8 cellular contexts compared by ENCODE assay signal in genomic region chr17:42153919-42154491, GRCh38. TPM values are rescaled to one million over a fixed set of nuclear protein-coding genes. Genes with fewer than 3 reads are reported as not detected.
DNase-seq lines count a peak whose midpoint lies in the region; ATAC-seq and TF ChIP-seq lines count a peak whose summit lies in the region.

No MANE protein-coding gene starts in this region.

- TF ChIP-seq EP300 in neural cell (conservative IDR thresholded peaks at IDR 0.05; ENCODE audit: poor library complexity, severe bottlenecking), result no peak

- no peaks in the 10 kb centered on the region for H3K9me3 Mint-ChIP-seq in GM23338
- H3K9me3 Mint-ChIP-seq in endodermal cell, result no peaks in the 10 kb centered on the region

- H3K27ac ChIP-seq in GM23338 (ENCODE audit: low read depth) (0 out of 2 replicates have a peak overlapping the region, but pooled peaks have one; percentile 45), Peyer's patch (peak overlapping the region; percentile 85 to 88 (median 86)), endodermal cell (ENCODE audit: low read depth, low read length) (no peak overlapping the region), neural cell (ENCODE audit: low read length) (peak overlapping the region; percentile 40)

- TF ChIP-seq POLR2A in Peyer's patch (IDR thresholded peaks at IDR 0.05), result no peak

- H3K4me3 ChIP-seq in GM23338, result peak overlapping the region; percentile 96
- H3K4me3 ChIP-seq in Peyer's patch, result peak overlapping the region; percentile 90 to 98 (median 92)
- peak overlapping the region; percentile 99 for H3K4me3 ChIP-seq in endodermal cell (ENCODE audit: low read length)
- peak overlapping the region; percentile 92 for H3K4me3 ChIP-seq in neural cell (ENCODE audit: low read length)

- no peak for TF ChIP-seq CTCF in GM23338 (conservative IDR thresholded peaks at IDR 0.05; ENCODE audit: low read depth in 2 of 2)
- peak in 1 of 6 experiments; percentile 2 for TF ChIP-seq CTCF in Peyer's patch (IDR thresholded peaks at IDR 0.05)
- no peak for TF ChIP-seq CTCF in endodermal cell (conservative IDR thresholded peaks at IDR 0.05)
- TF ChIP-seq CTCF in neural cell (IDR thresholded peaks at IDR 0.05; ENCODE audit: poor library complexity, severe bottlenecking), result no peak

- peaks cover 53% of the 10 kb centered on the region for H3K79me2 ChIP-seq in GM23338 (replicated peaks; ENCODE audit: insufficient read depth)
- H3K79me2 ChIP-seq in neural cell (replicated peaks; ENCODE audit: insufficient read depth, low read length), result peaks cover 32% of the 10 kb centered on the region

- H3K9me3 ChIP-seq in Peyer's patch (no peaks in the 10 kb centered on the region), endodermal cell (ENCODE audit: control insufficient read depth, low read length) (no peaks in the 10 kb centered on the region), neural cell (ENCODE audit: low read length) (no peaks in the 10 kb centered on the region)

- H3K4me1 Mint-ChIP-seq in GM23338, result peaks cover 26% of the 10 kb centered on the region
- H3K4me1 Mint-ChIP-seq in endodermal cell, result peaks cover 20% of the 10 kb centered on the region

- DNase-seq in GM23338 (ENCODE audit: low spot score) (peak; percentile 41), Peyer's patch (no peak), endodermal cell (no peak), C1 segment of cervical spinal cord (lab: John Stamatoyannopoulos, UW) (no peak), midbrain (lab: John Stamatoyannopoulos, UW) (no peak), iPS-NIHi11 (ENCODE audit: low spot score) (no peak)

- H3K36me3 Mint-ChIP-seq in GM23338 (ENCODE audit: low read depth) (peaks cover 2% of the 10 kb centered on the region; the same call in 1 of the 3 replicates), endodermal cell (ENCODE audit: low read depth) (peaks cover 4% of the 10 kb centered on the region)

- TF ChIP-seq RAD21 in neural cell (conservative IDR thresholded peaks at IDR 0.05), result no peak

- H3K9ac ChIP-seq in endodermal cell (ENCODE audit: extremely low read depth, low read length, poor library complexity, severe bottlenecking) (peak overlapping the region; percentile 89), neural cell (ENCODE audit: low read length) (peak overlapping the region; percentile 89)

- H3K4me2 ChIP-seq in GM23338 (peak overlapping the region; percentile 97), neural cell (ENCODE audit: low read length) (peak overlapping the region; percentile 98)

- H3K27me3 Mint-ChIP-seq in GM23338 (ENCODE audit: insufficient read depth, low read depth, poor library complexity) (peaks cover 16% of the 10 kb centered on the region), endodermal cell (ENCODE audit: insufficient read depth) (no peaks in the 10 kb centered on the region)

- H3K4me3 Mint-ChIP-seq in GM23338, result peak overlapping the region; percentile 89
- peak overlapping the region; percentile 81 for H3K4me3 Mint-ChIP-seq in endodermal cell

- 0 out of 2 replicates have a peak overlapping the region, but pooled peaks have one; percentile 86 for H2AFZ ChIP-seq in GM23338
- H2AFZ ChIP-seq in neural cell (ENCODE audit: low read depth, low read length), result no peak overlapping the region

- H3K9me2 ChIP-seq in GM23338 (ENCODE audit: insufficient read depth) (no peaks in the 10 kb centered on the region), neural cell (ENCODE audit: insufficient read depth, low read length) (no peaks in the 10 kb centered on the region)

- peaks cover 27% of the 10 kb centered on the region for H4K20me1 ChIP-seq in GM23338 (replicated peaks; ENCODE audit: insufficient read depth)
- no peaks in the 10 kb centered on the region for H4K20me1 ChIP-seq in neural cell (ENCODE audit: insufficient read depth)

- WGBS in endodermal cell (ENCODE audit: insufficient coverage in 1 of 2, insufficient read length in 1 of 2), 2 experiments, result 10 to 34% methylated on average over 2 to 4 of the region's 10 CpGs

- peaks cover 12% of the 10 kb centered on the region; the same call in 1 of the 2 replicates for H3F3A ChIP-seq in GM23338 (replicated peaks; ENCODE audit: low read depth)
- H3F3A ChIP-seq in neural cell (ENCODE audit: insufficient read depth, low read length, poor library complexity, severe bottlenecking), result no peaks in the 10 kb centered on the region

- ATAC-seq in GM23338, result no peak
- no peak for ATAC-seq in GM18909 (IDR thresholded peaks at IDR 0.05; ENCODE audit: poor library complexity, unreplicated experiment)

- H3K27ac Mint-ChIP-seq in GM23338 (peak overlapping the region; percentile 35), endodermal cell (peak overlapping the region; percentile 81)

- H3K4me1 ChIP-seq in GM23338 (ENCODE audit: insufficient read depth), result peaks cover 17% of the 10 kb centered on the region
- H3K4me1 ChIP-seq in Peyer's patch, result peaks cover 3 to 19% (median 14%) of the 10 kb centered on the region in 4 donors
- H3K4me1 ChIP-seq in endodermal cell (ENCODE audit: control insufficient read depth, insufficient read depth, low read length), result peaks cover 7% of the 10 kb centered on the region

- no peaks in the 10 kb centered on the region for H3K27me3 ChIP-seq in GM23338 (ENCODE audit: insufficient read depth)
- no peaks in the 10 kb centered on the region for H3K27me3 ChIP-seq in Peyer's patch
- H3K27me3 ChIP-seq in endodermal cell (ENCODE audit: control insufficient read depth, insufficient read depth, low read length, poor library complexity, severe bottlenecking), result no peaks in the 10 kb centered on the region
- H3K27me3 ChIP-seq in neural cell (ENCODE audit: insufficient read depth, low read depth, low read length), result no peaks in the 10 kb centered on the region

- no peaks in the 10 kb centered on the region for H3K36me3 ChIP-seq in GM23338 (ENCODE audit: insufficient read depth)
- peaks cover 0 to 16% (median 0%) of the 10 kb centered on the region in 3 donors for H3K36me3 ChIP-seq in Peyer's patch
- H3K36me3 ChIP-seq in endodermal cell (ENCODE audit: control insufficient read depth, insufficient read depth, low read length), result peaks cover 8% of the 10 kb centered on the region
- H3K36me3 ChIP-seq in neural cell (ENCODE audit: insufficient read depth, low read length), result no peaks in the 10 kb centered on the region

TF ChIP-seq in GM23338, 12 proteins besides CTCF, POLR2A, EP300 and RAD21 (continues in another document):
- no peak for TF ChIP-seq POLR2AphosphoS5 (IDR thresholded peaks at IDR 0.05; ENCODE audit: low read depth)
- no peak for TF ChIP-seq NANOG (IDR thresholded peaks at IDR 0.05; ENCODE audit: borderline replicate concordance)

TF ChIP-seq in neural cell, 6 proteins besides CTCF, POLR2A, EP300 and RAD21 (continues in another document):
- TF ChIP-seq POLR2AphosphoS5 (IDR thresholded peaks at IDR 0.05) (no peak), SMC3 (conservative IDR thresholded peaks at IDR 0.05; ENCODE audit: poor library complexity) (no peak), TAF1 (IDR thresholded peaks at IDR 0.05; ENCODE audit: low read depth) (no peak), MXI1 (conservative IDR thresholded peaks at IDR 0.05; ENCODE audit: poor library complexity, severe bottlenecking) (no peak), EZH2 (IDR thresholded peaks at IDR 0.05; ENCODE audit: borderline replicate concordance, insufficient read depth, low read length, poor library complexity, severe bottlenecking) (no peak)

RNA-seq across cellular contexts. Expression of gene RAB5C, which starts 0.8 kb away (rescaled TPM):
- 53.2 and 64.2 TPM in 2 replicates for total RNA-seq in GM23338 (2014; rRNA removed; shearing (Covaris generic))
- polyA plus RNA-seq in GM23338 (2016; fragmentation: Nextera tagmentation; extraction: Ambion mirVana) (23.9 and 28.2 TPM in 2 replicates), neural cell (95.9 and 97.2 TPM in 2 replicates)
- total RNA-seq in Peyer's patch (100 to 1,000 TPM in 2 of 4 donors, 10 to 100 TPM in 2; 80.9 to 153 (median 116) TPM), endodermal cell (10 to 100 TPM; 61.0 to 67.8 TPM)
- polyA plus RNA-seq in endodermal cell (2013, experiment 1 of 2), result 87.7 TPM
- 84.5 TPM for polyA plus RNA-seq in endodermal cell (2013, experiment 2 of 2)
- 69.8 and 76.2 TPM in 2 replicates for polyA minus RNA-seq in neural cell

RNA-seq across cellular contexts. Expression of gene KCNH4, which starts 26.9 kb away (rescaled TPM):
- total RNA-seq in GM23338 (2014; rRNA removed; shearing (Covaris generic)), result 0.08 and 0.49 TPM in 2 replicates
- polyA plus RNA-seq in GM23338 (2016; fragmentation: Nextera tagmentation; extraction: Ambion mirVana) (0.05 and 0.08 TPM in 2 replicates), neural cell (0.56 and 0.78 TPM in 2 replicates)
- total RNA-seq in Peyer's patch (under 1 TPM in 2 of 4 donors, not detected in 2; 0.47 to 0.80 TPM), endodermal cell (not detected)
- polyA plus RNA-seq in endodermal cell (2013, experiment 1 of 2), result 0.36 TPM
- polyA plus RNA-seq in endodermal cell (2013, experiment 2 of 2), result 0.12 TPM
- polyA minus RNA-seq in neural cell, result 1.2 TPM in 2 replicates

RNA-seq across cellular contexts. Expression of gene HCRT, which starts 31.2 kb away (rescaled TPM):
- not detected in 2 replicates for total RNA-seq in GM23338 (2014; rRNA removed; shearing (Covaris generic))
- polyA plus RNA-seq in GM23338 (2016; fragmentation: Nextera tagmentation; extraction: Ambion mirVana), result 0.70 TPM in 1 of 2 replicates, not detected in the other
- total RNA-seq in Peyer's patch, result not detected
- not detected for total RNA-seq in endodermal cell
- polyA plus RNA-seq in endodermal cell (2013, experiment 1 of 2), result not detected
- polyA plus RNA-seq in endodermal cell (2013, experiment 2 of 2), result 0.75 TPM
- polyA plus RNA-seq in neural cell, result not detected in 2 replicates
- polyA minus RNA-seq in neural cell, result not detected in 2 replicates

RNA-seq across cellular contexts. Expression of gene HSPB9, which starts 31.4 kb away (rescaled TPM):
- 0.52 TPM in 1 of 2 replicates, not detected in the other for total RNA-seq in GM23338 (2014; rRNA removed; shearing (Covaris generic))
- polyA plus RNA-seq in GM23338 (2016; fragmentation: Nextera tagmentation; extraction: Ambion mirVana) (0.26 and 0.31 TPM in 2 replicates), neural cell (not detected in 2 replicates)
- total RNA-seq in Peyer's patch (not detected), endodermal cell (under 1 TPM in 1 of 2 donors, not detected in 1; 0.22 TPM)
- polyA plus RNA-seq in endodermal cell (2013, experiment 1 of 2), result 0.28 TPM
- not detected for polyA plus RNA-seq in endodermal cell (2013, experiment 2 of 2)
- polyA minus RNA-seq in neural cell, result not detected in 2 replicates

RNA-seq across cellular contexts. Expression of gene KAT2A, which starts 32.8 kb away (rescaled TPM):
- total RNA-seq in GM23338 (2014; rRNA removed; shearing (Covaris generic)), result 25.2 and 44.5 TPM in 2 replicates
- polyA plus RNA-seq in GM23338 (2016; fragmentation: Nextera tagmentation; extraction: Ambion mirVana) (13.9 and 16.4 TPM in 2 replicates), neural cell (30.5 and 39.9 TPM in 2 replicates)
- total RNA-seq in Peyer's patch (100 to 1,000 TPM in 1 of 4 donors, 10 to 100 TPM in 2, 1 to 10 TPM in 1; 9.8 to 172 (median 38.4) TPM), endodermal cell (10 to 100 TPM; 48.0 to 57.6 TPM)
- 45.9 TPM for polyA plus RNA-seq in endodermal cell (2013, experiment 1 of 2)
- polyA plus RNA-seq in endodermal cell (2013, experiment 2 of 2), result 35.1 TPM
- polyA minus RNA-seq in neural cell, result 12.7 and 15.2 TPM in 2 replicates
